ENCODE assay signal across 8 cellular contexts in genomic region chr7:104923010-104923421, GRCh38.
A peak's percentile ranks its signal among the peaks of the same experiment; 100 is the strongest.
DNase-seq lines count a peak whose midpoint lies in the region; ATAC-seq and TF ChIP-seq lines count a peak whose summit lies in the region.

No MANE protein-coding gene starts in this region.

- H4K5ac ChIP-seq in IMR-90 (ENCODE audit: low read depth, low read length) = peak overlapping the region; percentile 5; the same call in 1 of the 2 replicates

- no peaks in the 10 kb centered on the region for H3K79me2 ChIP-seq in PC-3 (ENCODE audit: low read length)
- H3K79me2 ChIP-seq in fibroblast of lung (ENCODE audit: control insufficient read depth, insufficient read depth, low read length) = no peaks in the 10 kb centered on the region

- H3F3A ChIP-seq in PC-3 (ENCODE audit: low read length, unreplicated experiment) = no peaks in the 10 kb centered on the region

- H3K9me3 Mint-ChIP-seq in activated T-cell treated with anti-CD3 and anti-CD28 coated beads, Interleukin-2, amount 50 U/mL, for 4 hours = no peaks in the 10 kb centered on the region

- H2AK5ac ChIP-seq in IMR-90 (ENCODE audit: low read depth, low read length) = peak overlapping the region; percentile 68; the same call in 1 of the 2 replicates

- H3K4me1 Mint-ChIP-seq in activated T-cell treated with anti-CD3 and anti-CD28 coated beads, Interleukin-2, amount 50 U/mL, for 4 hours (ENCODE audit: low read depth) = peaks cover 5% of the 10 kb centered on the region

- peak overlapping the region; percentile 21 for H2AK9ac ChIP-seq in IMR-90 (replicated peaks; ENCODE audit: low read depth, low read length, poor library complexity)

- H2AFZ ChIP-seq in IMR-90 (replicated peaks; ENCODE audit: low read length, poor library complexity) (peak overlapping the region; percentile 82), PC-3 (ENCODE audit: low read length) (peak overlapping the region; percentile 78), fibroblast of lung (ENCODE audit: low read length) (peak overlapping the region; percentile 92), neuron (ENCODE audit: low read depth, low read length) (peak overlapping the region; percentile 80)

- dilution Hi-C loops in IMR-90 (cut with HindIII; ENCODE audit: low sequenced_read_pairs, unreplicated experiment) = no loop called here

- H3K36me3 ChIP-seq in IMR-90 (ENCODE audit: control insufficient read depth, insufficient read depth, low read length) = no peaks in the 10 kb centered on the region
- H3K36me3 ChIP-seq in PC-3 (ENCODE audit: low read depth, low read length) = no peaks in the 10 kb centered on the region
- no peaks in the 10 kb centered on the region for H3K36me3 ChIP-seq in fibroblast of lung (ENCODE audit: control insufficient read depth, insufficient read depth, low read length)
- no peaks in the 10 kb centered on the region for H3K36me3 ChIP-seq in neuron (ENCODE audit: insufficient read depth, low read length)
- no peaks in the 10 kb centered on the region for H3K36me3 ChIP-seq in tibial artery

- H2BK120ac ChIP-seq in IMR-90 (ENCODE audit: low read depth, low read length) = peak overlapping the region; percentile 94

- peak overlapping the region; percentile 48 to 83; a peak in 3 of 4 replicates for H4K8ac ChIP-seq in IMR-90 (ENCODE audit: low read depth in 2 of 2, low read length in 2 of 2)

- H3K9me3 ChIP-seq in IMR-90 (ENCODE audit: control insufficient read depth, insufficient read depth, low read length) = no peaks in the 10 kb centered on the region
- H3K9me3 ChIP-seq in PC-3 (ENCODE audit: low read length) = no peaks in the 10 kb centered on the region
- no peaks in the 10 kb centered on the region for H3K9me3 ChIP-seq in fibroblast of lung (ENCODE audit: control insufficient read depth, insufficient read depth, low read depth, low read length)
- H3K9me3 ChIP-seq in neuron (ENCODE audit: low read length) = no peaks in the 10 kb centered on the region
- H3K9me3 ChIP-seq in tibial artery = no peaks in the 10 kb centered on the region

- BruUV-seq in IMR-90 (replicated peaks; lab: Mats Ljungman, UMichigan) = no TSS peak
- no TSS peak for BruUV-seq in PC-3 (replicated peaks; lab: Mats Ljungman, UMichigan)

- H2BK15ac ChIP-seq in IMR-90 (ENCODE audit: low read depth, low read length) = peak overlapping the region; percentile 92; the same call in 2 of the 3 replicates

- H2BK5ac ChIP-seq in IMR-90 (ENCODE audit: low read depth, low read length, poor library complexity, severe bottlenecking) = peak overlapping the region; percentile 3

- no peak overlapping the region for H3K4me3 Mint-ChIP-seq in activated T-cell treated with anti-CD3 and anti-CD28 coated beads, Interleukin-2, amount 50 U/mL, for 4 hours

- intact Hi-C loops in IMR-90 (cut with micrococcal nuclease) (loop anchor here (1.0 to 5.0 kb wide), 4 partner anchors 58 to 565 kb away; no protein-coding TSS in a partner anchor), PC-3 (cut with micrococcal nuclease) (loop anchor here (1.0 to 5.0 kb wide), 6 partner anchors 58 to 565 kb away; no protein-coding TSS in a partner anchor), tibial artery (cut with DNase I; ENCODE audit: low total_unique reads) (no loop called here)

- H3K14ac ChIP-seq in IMR-90 (replicated peaks; ENCODE audit: low read depth, low read length) = peak overlapping the region; percentile 83

- peak overlapping the region; percentile 87; the same call in 1 of the 2 replicates for H2BK20ac ChIP-seq in IMR-90 (ENCODE audit: low read depth, low read length)

- TF ChIP-seq CTCF in IMR-90 (conservative IDR thresholded peaks at IDR 0.05; ENCODE audit: low read depth, low read length) = peak; percentile 83
- TF ChIP-seq CTCF in PC-3 (conservative IDR thresholded peaks at IDR 0.05; ENCODE audit: low read depth, low read length) = peak; percentile 89
- peak; percentile 62 to 73 for TF ChIP-seq CTCF in fibroblast of lung (conservative IDR thresholded peaks at IDR 0.05 in 1 of 2, IDR thresholded peaks at IDR 0.05 in 1 of 2; ENCODE audit: low read depth in 1 of 2, low read length in 2 of 2)
- TF ChIP-seq CTCF in tibial artery (IDR thresholded peaks at IDR 0.05) = peak; percentile 77 to 78

- H3K23ac ChIP-seq in IMR-90 (ENCODE audit: low read depth, low read length) = peak overlapping the region; percentile 69; the same call in 1 of the 2 replicates

- CTCF ChIA-PET in IMR-90 (lab: Yijun Ruan, JAX) (interaction anchor here (0.9 to 1.0 kb wide), 2 partner anchors 87 to 565 kb away, joined by 3 to 5 read pairs; no protein-coding TSS in a partner anchor), PC-3 (lab: Charles Lee) (no interaction called here)

- POLR2A ChIA-PET in IMR-90 (lab: Charles Lee; ENCODE audit: unreplicated experiment) (no interaction called here), PC-3 (lab: Charles Lee; ENCODE audit: unreplicated experiment) (no interaction called here)

- no CpG with 5 or more reads among the region's 4 CpGs for WGBS in IMR-90 (ENCODE audit: extremely low coverage in 2 of 2, insufficient read length in 1 of 2), 2 experiments

- H3K4me1 ChIP-seq in IMR-90 (ENCODE audit: control insufficient read depth, insufficient read depth, low read length) (peaks cover 10% of the 10 kb centered on the region; the same call in 1 of the 2 replicates), PC-3 (ENCODE audit: insufficient read depth, low read length) (no peaks in the 10 kb centered on the region), fibroblast of lung (ENCODE audit: control insufficient read depth, extremely low read depth, insufficient read depth, low read length) (peaks cover 8% of the 10 kb centered on the region), neuron (ENCODE audit: insufficient read depth, low read length) (no peaks in the 10 kb centered on the region), tibial artery (peaks cover 0 to 17% (median 7%) of the 10 kb centered on the region in 4 donors)

- H4K20me1 ChIP-seq in IMR-90 (ENCODE audit: insufficient read depth, low read length) (no peaks in the 10 kb centered on the region), PC-3 (ENCODE audit: low read length) (no peaks in the 10 kb centered on the region), fibroblast of lung (ENCODE audit: control insufficient read depth, extremely low read depth, insufficient read depth, low read length) (no peaks in the 10 kb centered on the region)

- peaks cover 0 to 7% of the 10 kb centered on the region in 2 experiments; a peak in 2 of 4 replicates for H3K79me1 ChIP-seq in IMR-90 (ENCODE audit: low read depth in 1 of 2, low read length in 2 of 2)

- ATAC-seq in GM21619 (IDR thresholded peaks at IDR 0.05; ENCODE audit: unreplicated experiment) = peak; percentile 97
- ATAC-seq in IMR-90 (ENCODE audit: low read depth) = peak; percentile 86
- ATAC-seq in PC-3 = peak; percentile 96
- peak; percentile 92 to 96 for ATAC-seq in activated T-cell treated with anti-CD3 and anti-CD28 coated beads, Interleukin-2, amount 50 U/mL, for 4 hours

- H3K27me3 ChIP-seq in IMR-90 (ENCODE audit: control insufficient read depth, insufficient read depth, low read length) (no peaks in the 10 kb centered on the region; the same call in 1 of the 2 replicates), PC-3 (ENCODE audit: low read length) (no peaks in the 10 kb centered on the region), fibroblast of lung (ENCODE audit: control insufficient read depth, insufficient read depth, low read length) (no peaks in the 10 kb centered on the region), neuron (ENCODE audit: insufficient read depth, low read length) (no peaks in the 10 kb centered on the region), tibial artery (no peaks in the 10 kb centered on the region)

- H3K27ac ChIP-seq in IMR-90 (ENCODE audit: insufficient read depth, low read length) (no peak overlapping the region), PC-3 (ENCODE audit: low read length) (no peak overlapping the region), fibroblast of lung (ENCODE audit: insufficient read depth, low read length) (peak overlapping the region; percentile 52), tibial artery (peak overlapping the region; percentile 53 to 66)

- H3K27me3 Mint-ChIP-seq in activated T-cell treated with anti-CD3 and anti-CD28 coated beads, Interleukin-2, amount 50 U/mL, for 4 hours (ENCODE audit: low read depth) = no peaks in the 10 kb centered on the region

- peak; percentile 92 for TF ChIP-seq RAD21 in IMR-90 (IDR thresholded peaks at IDR 0.05; ENCODE audit: low read length)

- H3K4ac ChIP-seq in IMR-90 (ENCODE audit: low read depth, low read length) = peak overlapping the region; percentile 84

- H3K9ac ChIP-seq in IMR-90 (ENCODE audit: low read depth, low read length) (0 out of 2 replicates have a peak overlapping the region, but pooled peaks have one; percentile 2), PC-3 (ENCODE audit: low read length) (peak overlapping the region; percentile 13; the same call in 1 of the 2 replicates), fibroblast of lung (ENCODE audit: insufficient read depth, low read length) (no peak overlapping the region)

- no peaks in the 10 kb centered on the region for H3K36me3 Mint-ChIP-seq in activated T-cell treated with anti-CD3 and anti-CD28 coated beads, Interleukin-2, amount 50 U/mL, for 4 hours (ENCODE audit: insufficient read depth)

- peaks cover 4% of the 10 kb centered on the region for H3K9me1 ChIP-seq in IMR-90 (ENCODE audit: insufficient read depth, low read length)

- DNase-seq in Daoy (ENCODE audit: low read depth) (peak; percentile 91), IMR-90 (peak; percentile 88), PC-3 (peak; percentile 86), fibroblast of lung (ENCODE audit: low read depth in 2 of 2) (peak; percentile 82 to 91), tibial artery (peak; percentile 74 to 82)
- peak; percentile 60 for DNase-seq in activated T-cell treated with anti-CD3 and anti-CD28 coated beads, Interleukin-2, amount 50 U/mL, for 4 hours

- 0 out of 2 replicates have a peak overlapping the region, but pooled peaks have one; percentile 16 for H3K56ac ChIP-seq in IMR-90 (ENCODE audit: extremely low read depth, insufficient read depth, low read length)

- H3K4me3 ChIP-seq in IMR-90 (ENCODE audit: insufficient read depth, low read depth, low read length) (no peak overlapping the region), PC-3 (ENCODE audit: low read length) (no peak overlapping the region), fibroblast of lung (replicated peaks in 1 of 4; ENCODE audit: control extremely low read depth in 1 of 4, insufficient read depth in 1 of 4, low read depth in 3 of 4, low read length in 4 of 4) (no peak overlapping the region), neuron (ENCODE audit: low read length) (no peak overlapping the region), tibial artery (no peak overlapping the region)

- peak overlapping the region; percentile 67 for H4K91ac ChIP-seq in IMR-90 (ENCODE audit: insufficient read depth, low read depth, low read length)

- H3K9me2 ChIP-seq in PC-3 (replicated peaks; ENCODE audit: low read length) = no peaks in the 10 kb centered on the region

- 0 out of 2 replicates have a peak, but pooled peaks have one; percentile 35 for TF ChIP-seq POLR2A in IMR-90 (IDR thresholded peaks at IDR 0.05; ENCODE audit: low read depth, low read length)

- H3K18ac ChIP-seq in IMR-90 (ENCODE audit: low read depth, low read length) = no peak overlapping the region

- in situ Hi-C loops in IMR-90 (cut with MboI; ENCODE audit: low sequenced_read_pairs) = no loop called here

- H3K4me2 ChIP-seq in IMR-90 (ENCODE audit: low read depth, low read length) (no peak overlapping the region), PC-3 (ENCODE audit: low read length) (no peak overlapping the region), fibroblast of lung (ENCODE audit: extremely low read depth, insufficient read depth, low read length) (peak overlapping the region; percentile 52)

Comparison
In these comparisons a context has a peak if more than half of its experiments do, and no peak if none do; other contexts are left out.
1. H3K27ac ChIP-seq: peak in fibroblast of lung (single experiment) and tibial artery (2 of 2); none in IMR-90 (single experiment) and PC-3 (single experiment).
2. Peak in every context shown above with its lines, with median percentiles within 50 percentile points of each other: DNase-seq, ATAC-seq, H2AFZ ChIP-seq and CTCF ChIP-seq.